Comparison of ENCODE assay signal across 21 cellular contexts in genomic region chr11:96002339-96002738, GRCh38.
"Had no signal": no experiment of that assay in that cellular context is flagged by ENCODE, and none has a peak within 500 bp of the region (broad histone marks: within the 10 kb centered on the region; RNA-seq: fewer than 3 reads in every experiment).

No MANE protein-coding gene starts in this region.

- H3K4me1 ChIP-seq: parathyroid adenoma, prostate gland, uterus had no signal

- H3K27ac Mint-ChIP-seq: effector memory CD8-positive, alpha-beta T cell; nephron; stimulated activated naive CD8-positive, alpha-beta T cell treated with anti-CD3 and anti-CD28 coated beads, Interleukin-15, amount 100 ng/mL, for 72 hours; type B pancreatic cell had no signal

- H3K9me3 Mint-ChIP-seq: nephron, type B pancreatic cell had no signal

- H3K36me3 ChIP-seq: prostate gland, sigmoid colon, thoracic aorta, uterus had no signal

- ATAC-seq: effector memory CD8-positive, alpha-beta T cell; left colon; stimulated activated naive B cell treated with anti-CD40 and anti-IgM and Interleukin-4, amounts not matched to agents 10 μg/mL and 1 μg/mL and 100 μg/mL, for 72 hours; stimulated activated naive CD8-positive, alpha-beta T cell treated with anti-CD3 and anti-CD28 coated beads, Interleukin-15, amount 100 ng/mL, for 72 hours had no signal

- H3K4me3 Mint-ChIP-seq: effector memory CD8-positive, alpha-beta T cell; naive B cell; nephron; stimulated activated naive CD8-positive, alpha-beta T cell treated with anti-CD3 and anti-CD28 coated beads, Interleukin-15, amount 100 ng/mL, for 72 hours; type B pancreatic cell had no signal

- H3K79me2 ChIP-seq: parathyroid adenoma had no signal

- H3K9ac ChIP-seq: parathyroid adenoma had no signal

- H3K27ac ChIP-seq: parathyroid adenoma had no signal

- H3K27me3 Mint-ChIP-seq: effector memory CD8-positive, alpha-beta T cell; naive B cell; stimulated activated naive B cell treated with anti-CD40 and anti-IgM and Interleukin-4, amounts not matched to agents 10 μg/mL and 1 μg/mL and 100 μg/mL, for 72 hours; stimulated activated naive CD8-positive, alpha-beta T cell treated with anti-CD3 and anti-CD28 coated beads, Interleukin-15, amount 100 ng/mL, for 72 hours; type B pancreatic cell had no signal

- H2AFZ ChIP-seq: parathyroid adenoma had no signal

- H3K9me3 ChIP-seq: prostate gland, sigmoid colon, thoracic aorta, uterus had no signal

- H3K27me3 ChIP-seq: sigmoid colon, uterus had no signal

- H3K4me3 ChIP-seq: prostate gland, sigmoid colon, skin epidermis, thoracic aorta, uterus had no signal

- DNase-seq: effector memory CD8-positive, alpha-beta T cell; foreskin melanocyte; head of caudate nucleus; hippocampal formation; left colon; mesendoderm; naive B cell; occipital lobe; sigmoid colon; stimulated activated CD4-positive, alpha-beta T cell treated with anti-CD3 and anti-CD28 coated beads, Interleukin-2, amount 100 ng/mL, for 24 hours; stimulated activated CD4-positive, alpha-beta T cell treated with anti-CD3 and anti-CD28 coated beads, Interleukin-4, amount 100 ng/mL, for 4 hours; stimulated activated naive B cell treated with anti-CD40 and anti-IgM and Interleukin-4, amounts not matched to agents 10 μg/mL and 1 μg/mL and 100 μg/mL, for 72 hours; stimulated activated naive CD8-positive, alpha-beta T cell treated with anti-CD3 and anti-CD28 coated beads, Interleukin-15, amount 100 ng/mL, for 72 hours; substantia nigra; uterus had no signal
